Comparison of ENCODE assay signal across 1 cellular context in the genomic region with DNA sequence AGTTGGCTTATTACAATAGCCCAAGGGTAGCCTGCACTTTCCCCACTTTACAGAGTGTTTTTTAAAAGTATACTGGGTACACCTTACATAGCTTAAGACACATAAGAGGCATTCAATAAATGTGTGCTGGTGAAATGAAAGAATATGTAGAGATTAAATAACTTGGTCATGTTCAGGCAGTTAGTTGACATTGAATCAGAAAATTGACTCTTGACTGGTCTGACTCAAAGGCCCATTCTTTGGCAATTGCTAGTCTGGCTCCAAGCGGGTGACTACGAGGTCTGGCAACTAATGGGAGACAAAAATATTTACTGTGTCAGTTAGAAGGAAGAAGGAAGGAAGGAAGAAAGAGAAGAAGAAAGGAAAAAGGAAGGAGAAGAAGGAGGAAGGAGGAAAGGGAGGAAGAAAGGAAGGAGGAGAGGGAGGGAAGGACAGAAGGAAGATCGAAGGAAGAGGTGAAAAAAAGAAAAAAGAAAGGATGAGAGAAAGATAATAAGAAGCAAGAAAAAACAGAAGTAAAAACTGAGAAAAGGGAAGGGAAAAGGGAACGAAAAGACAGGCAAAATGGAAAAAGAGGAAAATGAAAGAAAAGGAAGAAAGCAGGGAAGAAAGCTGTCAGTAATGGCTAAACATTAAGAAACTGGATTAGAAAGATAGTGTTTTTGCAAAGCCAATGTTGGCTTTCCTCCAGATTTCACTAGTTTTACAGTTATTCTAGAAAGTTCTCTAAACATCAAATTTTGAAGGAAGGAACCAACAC.
A peak's percentile ranks its signal among the peaks of the same experiment; 100 is the strongest.
TF ChIP-seq lines count a peak whose summit lies in the region.

No MANE protein-coding gene starts in this region.

TF ChIP-seq in K562, 482 proteins besides CTCF, POLR2A, EP300 and RAD21 (continued from another document and continues in another):
- TF ChIP-seq, protein P1, sequence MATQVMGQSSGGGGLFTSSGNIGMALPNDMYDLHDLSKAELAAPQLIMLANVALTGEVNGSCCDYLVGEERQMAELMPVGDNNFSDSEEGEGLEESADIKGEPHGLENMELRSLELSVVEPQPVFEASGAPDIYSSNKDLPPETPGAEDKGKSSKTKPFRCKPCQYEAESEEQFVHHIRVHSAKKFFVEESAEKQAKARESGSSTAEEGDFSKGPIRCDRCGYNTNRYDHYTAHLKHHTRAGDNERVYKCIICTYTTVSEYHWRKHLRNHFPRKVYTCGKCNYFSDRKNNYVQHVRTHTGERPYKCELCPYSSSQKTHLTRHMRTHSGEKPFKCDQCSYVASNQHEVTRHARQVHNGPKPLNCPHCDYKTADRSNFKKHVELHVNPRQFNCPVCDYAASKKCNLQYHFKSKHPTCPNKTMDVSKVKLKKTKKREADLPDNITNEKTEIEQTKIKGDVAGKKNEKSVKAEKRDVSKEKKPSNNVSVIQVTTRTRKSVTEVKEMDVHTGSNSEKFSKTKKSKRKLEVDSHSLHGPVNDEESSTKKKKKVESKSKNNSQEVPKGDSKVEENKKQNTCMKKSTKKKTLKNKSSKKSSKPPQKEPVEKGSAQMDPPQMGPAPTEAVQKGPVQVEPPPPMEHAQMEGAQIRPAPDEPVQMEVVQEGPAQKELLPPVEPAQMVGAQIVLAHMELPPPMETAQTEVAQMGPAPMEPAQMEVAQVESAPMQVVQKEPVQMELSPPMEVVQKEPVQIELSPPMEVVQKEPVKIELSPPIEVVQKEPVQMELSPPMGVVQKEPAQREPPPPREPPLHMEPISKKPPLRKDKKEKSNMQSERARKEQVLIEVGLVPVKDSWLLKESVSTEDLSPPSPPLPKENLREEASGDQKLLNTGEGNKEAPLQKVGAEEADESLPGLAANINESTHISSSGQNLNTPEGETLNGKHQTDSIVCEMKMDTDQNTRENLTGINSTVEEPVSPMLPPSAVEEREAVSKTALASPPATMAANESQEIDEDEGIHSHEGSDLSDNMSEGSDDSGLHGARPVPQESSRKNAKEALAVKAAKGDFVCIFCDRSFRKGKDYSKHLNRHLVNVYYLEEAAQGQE (CRISPR knock-in tag; IDR thresholded peaks at IDR 0.05; ENCODE audit: low read depth) = no peak
- TF ChIP-seq MED1 (CRISPR knock-in tag; IDR thresholded peaks at IDR 0.05; ENCODE audit: borderline replicate concordance) (no peak), ZNF232 (CRISPR knock-in tag; IDR thresholded peaks at IDR 0.05) (no peak), MEIS2 (IDR thresholded peaks at IDR 0.05; ENCODE audit: partially characterized antibody) (peak; percentile 7), GATAD2A (IDR thresholded peaks at IDR 0.05) (peak; percentile 23; the same call in 1 of the 2 replicates), ZNF224 (CRISPR knock-in tag; IDR thresholded peaks at IDR 0.05) (no peak), DIDO1 (tag; IDR thresholded peaks at IDR 0.05; ENCODE audit: low read depth) (no peak), ZNF12 (CRISPR knock-in tag; IDR thresholded peaks at IDR 0.05) (no peak), SRSF1 (IDR thresholded peaks at IDR 0.05; ENCODE audit: low read depth, low read length) (no peak), WHSC1 (IDR thresholded peaks at IDR 0.05; ENCODE audit: low read length) (no peak), TAF7 (tag; IDR thresholded peaks at IDR 0.05) (no peak), PHB2 (IDR thresholded peaks at IDR 0.05; ENCODE audit: low read depth) (peak; percentile 30; the same call in 1 of the 2 replicates), NR4A1 (CRISPR knock-in tag; IDR thresholded peaks at IDR 0.05) (no peak), NR4A1 (tag; IDR thresholded peaks at IDR 0.05) (no peak), NCOA4 (IDR thresholded peaks at IDR 0.05; ENCODE audit: partially characterized antibody) (peak; percentile 49), ELF2 (CRISPR knock-in tag; IDR thresholded peaks at IDR 0.05) (no peak), NR1H2 (CRISPR knock-in tag; IDR thresholded peaks at IDR 0.05) (no peak), ZNF124 (CRISPR knock-in tag; IDR thresholded peaks at IDR 0.05) (no peak), ZNF696 (CRISPR knock-in tag; conservative IDR thresholded peaks at IDR 0.05) (no peak), LARP7 (IDR thresholded peaks at IDR 0.05) (peak; percentile 85; the same call in 1 of the 2 replicates), ZSCAN29 (IDR thresholded peaks at IDR 0.05) (no peak), PTBP1 (IDR thresholded peaks at IDR 0.05; ENCODE audit: low read depth, low read length) (no peak)
- TF ChIP-seq, protein P2, sequence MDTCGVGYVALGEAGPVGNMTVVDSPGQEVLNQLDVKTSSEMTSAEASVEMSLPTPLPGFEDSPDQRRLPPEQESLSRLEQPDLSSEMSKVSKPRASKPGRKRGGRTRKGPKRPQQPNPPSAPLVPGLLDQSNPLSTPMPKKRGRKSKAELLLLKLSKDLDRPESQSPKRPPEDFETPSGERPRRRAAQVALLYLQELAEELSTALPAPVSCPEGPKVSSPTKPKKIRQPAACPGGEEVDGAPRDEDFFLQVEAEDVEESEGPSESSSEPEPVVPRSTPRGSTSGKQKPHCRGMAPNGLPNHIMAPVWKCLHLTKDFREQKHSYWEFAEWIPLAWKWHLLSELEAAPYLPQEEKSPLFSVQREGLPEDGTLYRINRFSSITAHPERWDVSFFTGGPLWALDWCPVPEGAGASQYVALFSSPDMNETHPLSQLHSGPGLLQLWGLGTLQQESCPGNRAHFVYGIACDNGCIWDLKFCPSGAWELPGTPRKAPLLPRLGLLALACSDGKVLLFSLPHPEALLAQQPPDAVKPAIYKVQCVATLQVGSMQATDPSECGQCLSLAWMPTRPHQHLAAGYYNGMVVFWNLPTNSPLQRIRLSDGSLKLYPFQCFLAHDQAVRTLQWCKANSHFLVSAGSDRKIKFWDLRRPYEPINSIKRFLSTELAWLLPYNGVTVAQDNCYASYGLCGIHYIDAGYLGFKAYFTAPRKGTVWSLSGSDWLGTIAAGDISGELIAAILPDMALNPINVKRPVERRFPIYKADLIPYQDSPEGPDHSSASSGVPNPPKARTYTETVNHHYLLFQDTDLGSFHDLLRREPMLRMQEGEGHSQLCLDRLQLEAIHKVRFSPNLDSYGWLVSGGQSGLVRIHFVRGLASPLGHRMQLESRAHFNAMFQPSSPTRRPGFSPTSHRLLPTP (IDR thresholded peaks at IDR 0.05; ENCODE audit: borderline replicate concordance, extremely low read depth, insufficient read length) = no peak
- TF ChIP-seq, protein P3, sequence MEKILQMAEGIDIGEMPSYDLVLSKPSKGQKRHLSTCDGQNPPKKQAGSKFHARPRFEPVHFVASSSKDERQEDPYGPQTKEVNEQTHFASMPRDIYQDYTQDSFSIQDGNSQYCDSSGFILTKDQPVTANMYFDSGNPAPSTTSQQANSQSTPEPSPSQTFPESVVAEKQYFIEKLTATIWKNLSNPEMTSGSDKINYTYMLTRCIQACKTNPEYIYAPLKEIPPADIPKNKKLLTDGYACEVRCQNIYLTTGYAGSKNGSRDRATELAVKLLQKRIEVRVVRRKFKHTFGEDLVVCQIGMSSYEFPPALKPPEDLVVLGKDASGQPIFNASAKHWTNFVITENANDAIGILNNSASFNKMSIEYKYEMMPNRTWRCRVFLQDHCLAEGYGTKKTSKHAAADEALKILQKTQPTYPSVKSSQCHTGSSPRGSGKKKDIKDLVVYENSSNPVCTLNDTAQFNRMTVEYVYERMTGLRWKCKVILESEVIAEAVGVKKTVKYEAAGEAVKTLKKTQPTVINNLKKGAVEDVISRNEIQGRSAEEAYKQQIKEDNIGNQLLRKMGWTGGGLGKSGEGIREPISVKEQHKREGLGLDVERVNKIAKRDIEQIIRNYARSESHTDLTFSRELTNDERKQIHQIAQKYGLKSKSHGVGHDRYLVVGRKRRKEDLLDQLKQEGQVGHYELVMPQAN (IDR thresholded peaks at IDR 0.05; ENCODE audit: borderline replicate concordance) = peak; percentile 68
- TF ChIP-seq, protein P4, sequence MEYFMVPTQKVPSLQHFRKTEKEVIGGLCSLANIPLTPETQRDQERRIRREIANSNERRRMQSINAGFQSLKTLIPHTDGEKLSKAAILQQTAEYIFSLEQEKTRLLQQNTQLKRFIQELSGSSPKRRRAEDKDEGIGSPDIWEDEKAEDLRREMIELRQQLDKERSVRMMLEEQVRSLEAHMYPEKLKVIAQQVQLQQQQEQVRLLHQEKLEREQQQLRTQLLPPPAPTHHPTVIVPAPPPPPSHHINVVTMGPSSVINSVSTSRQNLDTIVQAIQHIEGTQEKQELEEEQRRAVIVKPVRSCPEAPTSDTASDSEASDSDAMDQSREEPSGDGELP (CRISPR knock-in tag; IDR thresholded peaks at IDR 0.05; ENCODE audit: borderline replicate concordance) = no peak
- TF ChIP-seq, protein P5, sequence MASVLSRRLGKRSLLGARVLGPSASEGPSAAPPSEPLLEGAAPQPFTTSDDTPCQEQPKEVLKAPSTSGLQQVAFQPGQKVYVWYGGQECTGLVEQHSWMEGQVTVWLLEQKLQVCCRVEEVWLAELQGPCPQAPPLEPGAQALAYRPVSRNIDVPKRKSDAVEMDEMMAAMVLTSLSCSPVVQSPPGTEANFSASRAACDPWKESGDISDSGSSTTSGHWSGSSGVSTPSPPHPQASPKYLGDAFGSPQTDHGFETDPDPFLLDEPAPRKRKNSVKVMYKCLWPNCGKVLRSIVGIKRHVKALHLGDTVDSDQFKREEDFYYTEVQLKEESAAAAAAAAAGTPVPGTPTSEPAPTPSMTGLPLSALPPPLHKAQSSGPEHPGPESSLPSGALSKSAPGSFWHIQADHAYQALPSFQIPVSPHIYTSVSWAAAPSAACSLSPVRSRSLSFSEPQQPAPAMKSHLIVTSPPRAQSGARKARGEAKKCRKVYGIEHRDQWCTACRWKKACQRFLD (CRISPR knock-in tag; IDR thresholded peaks at IDR 0.05) = no peak
- TF ChIP-seq, protein P6, sequence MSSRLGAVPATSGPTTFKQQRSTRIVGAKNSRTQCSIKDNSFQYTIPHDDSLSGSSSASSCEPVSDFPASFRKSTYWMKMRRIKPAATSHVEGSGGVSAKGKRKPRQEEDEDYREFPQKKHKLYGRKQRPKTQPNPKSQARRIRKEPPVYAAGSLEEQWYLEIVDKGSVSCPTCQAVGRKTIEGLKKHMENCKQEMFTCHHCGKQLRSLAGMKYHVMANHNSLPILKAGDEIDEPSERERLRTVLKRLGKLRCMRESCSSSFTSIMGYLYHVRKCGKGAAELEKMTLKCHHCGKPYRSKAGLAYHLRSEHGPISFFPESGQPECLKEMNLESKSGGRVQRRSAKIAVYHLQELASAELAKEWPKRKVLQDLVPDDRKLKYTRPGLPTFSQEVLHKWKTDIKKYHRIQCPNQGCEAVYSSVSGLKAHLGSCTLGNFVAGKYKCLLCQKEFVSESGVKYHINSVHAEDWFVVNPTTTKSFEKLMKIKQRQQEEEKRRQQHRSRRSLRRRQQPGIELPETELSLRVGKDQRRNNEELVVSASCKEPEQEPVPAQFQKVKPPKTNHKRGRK (tag; IDR thresholded peaks at IDR 0.05) = peak; percentile 99
- TF ChIP-seq, protein P7, sequence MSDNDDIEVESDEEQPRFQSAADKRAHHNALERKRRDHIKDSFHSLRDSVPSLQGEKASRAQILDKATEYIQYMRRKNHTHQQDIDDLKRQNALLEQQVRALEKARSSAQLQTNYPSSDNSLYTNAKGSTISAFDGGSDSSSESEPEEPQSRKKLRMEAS (CRISPR knock-in tag; IDR thresholded peaks at IDR 0.05) = no peak
- TF ChIP-seq, protein P8, sequence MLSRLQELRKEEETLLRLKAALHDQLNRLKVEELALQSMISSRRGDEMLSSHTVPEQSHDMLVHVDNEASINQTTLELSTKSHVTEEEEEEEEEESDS (CRISPR knock-in tag; IDR thresholded peaks at IDR 0.05) = no peak
- TF ChIP-seq, protein P9, sequence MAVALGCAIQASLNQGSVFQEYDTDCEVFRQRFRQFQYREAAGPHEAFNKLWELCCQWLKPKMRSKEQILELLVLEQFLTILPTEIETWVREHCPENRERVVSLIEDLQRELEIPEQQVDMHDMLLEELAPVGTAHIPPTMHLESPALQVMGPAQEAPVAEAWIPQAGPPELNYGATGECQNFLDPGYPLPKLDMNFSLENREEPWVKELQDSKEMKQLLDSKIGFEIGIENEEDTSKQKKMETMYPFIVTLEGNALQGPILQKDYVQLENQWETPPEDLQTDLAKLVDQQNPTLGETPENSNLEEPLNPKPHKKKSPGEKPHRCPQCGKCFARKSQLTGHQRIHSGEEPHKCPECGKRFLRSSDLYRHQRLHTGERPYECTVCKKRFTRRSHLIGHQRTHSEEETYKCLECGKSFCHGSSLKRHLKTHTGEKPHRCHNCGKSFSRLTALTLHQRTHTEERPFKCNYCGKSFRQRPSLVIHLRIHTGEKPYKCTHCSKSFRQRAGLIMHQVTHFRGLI (CRISPR knock-in tag; IDR thresholded peaks at IDR 0.05) = no peak
- TF ChIP-seq, protein P10, sequence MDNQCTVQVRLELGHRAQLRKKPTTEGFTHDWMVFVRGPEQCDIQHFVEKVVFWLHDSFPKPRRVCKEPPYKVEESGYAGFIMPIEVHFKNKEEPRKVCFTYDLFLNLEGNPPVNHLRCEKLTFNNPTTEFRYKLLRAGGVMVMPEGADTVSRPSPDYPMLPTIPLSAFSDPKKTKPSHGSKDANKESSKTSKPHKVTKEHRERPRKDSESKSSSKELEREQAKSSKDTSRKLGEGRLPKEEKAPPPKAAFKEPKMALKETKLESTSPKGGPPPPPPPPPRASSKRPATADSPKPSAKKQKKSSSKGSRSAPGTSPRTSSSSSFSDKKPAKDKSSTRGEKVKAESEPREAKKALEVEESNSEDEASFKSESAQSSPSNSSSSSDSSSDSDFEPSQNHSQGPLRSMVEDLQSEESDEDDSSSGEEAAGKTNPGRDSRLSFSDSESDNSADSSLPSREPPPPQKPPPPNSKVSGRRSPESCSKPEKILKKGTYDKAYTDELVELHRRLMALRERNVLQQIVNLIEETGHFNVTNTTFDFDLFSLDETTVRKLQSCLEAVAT (IDR thresholded peaks at IDR 0.05) = peak; percentile 35 to 83; a peak in 2 of 4 replicates
- TF ChIP-seq, protein P11, sequence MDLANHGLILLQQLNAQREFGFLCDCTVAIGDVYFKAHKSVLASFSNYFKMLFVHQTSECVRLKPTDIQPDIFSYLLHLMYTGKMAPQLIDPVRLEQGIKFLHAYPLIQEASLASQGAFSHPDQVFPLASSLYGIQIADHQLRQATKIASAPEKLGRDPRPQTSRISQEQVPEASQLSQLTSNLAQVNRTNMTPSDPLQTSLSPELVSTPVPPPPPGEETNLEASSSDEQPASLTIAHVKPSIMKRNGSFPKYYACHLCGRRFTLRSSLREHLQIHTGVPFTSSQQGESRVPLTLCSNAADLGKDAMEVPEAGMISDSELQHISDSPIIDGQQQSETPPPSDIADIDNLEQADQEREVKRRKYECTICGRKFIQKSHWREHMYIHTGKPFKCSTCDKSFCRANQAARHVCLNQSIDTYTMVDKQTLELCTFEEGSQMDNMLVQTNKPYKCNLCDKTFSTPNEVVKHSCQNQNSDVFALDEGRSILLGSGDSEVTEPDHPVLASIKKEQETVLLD (IDR thresholded peaks at IDR 0.05) = 0 out of 2 replicates have a peak, but pooled peaks have one; percentile 43
